15 cellular contexts compared by ENCODE assay signal in genomic region chr6:53628354-53629119, GRCh38. TPM values are rescaled to one million over a fixed set of nuclear protein-coding genes. Genes with fewer than 3 reads are reported as not detected.
DNase-seq lines count a peak whose midpoint lies in the region; ATAC-seq and TF ChIP-seq lines count a peak whose summit lies in the region.
"Had no signal": no experiment of that assay in that cellular context is flagged by ENCODE, and none has a peak within 500 bp of the region (broad histone marks: within the 10 kb centered on the region; RNA-seq: fewer than 3 reads in every experiment).

No MANE protein-coding gene starts in this region.

- H3K4me3 Mint-ChIP-seq in progenitor cell of endocrine pancreas (ENCODE audit: low read depth) = no peak overlapping the region
- H3K4me3 Mint-ChIP-seq: naive thymus-derived CD4-positive, alpha-beta T cell; stimulated activated naive CD8-positive, alpha-beta T cell treated with anti-CD3 and anti-CD28 coated beads, Interleukin-15, Interleukin-2, amounts not matched to agents 100 ng/mL and 50 ng/mL, for 24 hours had no signal

- H3K36me3 Mint-ChIP-seq in progenitor cell of endocrine pancreas (ENCODE audit: insufficient read depth) = no peaks in the 10 kb centered on the region
- H3K36me3 Mint-ChIP-seq: naive thymus-derived CD4-positive, alpha-beta T cell had no signal

- in situ Hi-C loops in GM13977 (cut with MboI; ENCODE audit: low pct_unique_long_range_greater_than_20kb, low sequenced_read_pairs, unreplicated experiment) = no loop called here

- H3K4me3 ChIP-seq in epithelial cell of esophagus (ENCODE audit: low read length) = peak overlapping the region; percentile 20

- peaks cover 11% of the 10 kb centered on the region for H3K4me1 Mint-ChIP-seq in progenitor cell of endocrine pancreas (ENCODE audit: low read depth)

- DNase-seq in AG20443 (ENCODE audit: low spot score) (peak; percentile 44), NCI-H226 (peak; percentile 88), epithelial cell of esophagus (ENCODE audit: low read depth) (peak; percentile 89), progenitor cell of endocrine pancreas (ENCODE audit: low spot score, unreplicated experiment) (no peak), GM13977 (ENCODE audit: low spot score) (no peak)
- no peak for DNase-seq in NK-92 treated with Interleukin-12 subunit alpha and Interleukin-12 subunit beta, amount 100 ng/mL, for 24 hours (lab: John Stamatoyannopoulos, UW)
- DNase-seq in stimulated activated CD4-positive, alpha-beta T cell treated with anti-CD3 and anti-CD28 coated beads, Interleukin-15, amount 100 ng/mL, for 24 hours = no peak
- DNase-seq: effector memory CD4-positive, alpha-beta T cell; naive thymus-derived CD4-positive, alpha-beta T cell; NCI-H1417; stimulated activated CD4-positive, alpha-beta T cell treated with anti-CD3 and anti-CD28 coated beads, Interleukin-2, amount 100 ng/mL, for 24 hours; T1000 had no signal

- TF ChIP-seq CTCF in epithelial cell of esophagus (IDR thresholded peaks at IDR 0.05; ENCODE audit: insufficient read depth, low read depth, low read length, missing control alignments) (no peak), progenitor cell of endocrine pancreas (IDR thresholded peaks at IDR 0.05; ENCODE audit: unreplicated experiment) (no peak), GM13977 (IDR thresholded peaks at IDR 0.05; ENCODE audit: extremely low read depth, insufficient read depth, missing control alignments) (no peak)

- peak overlapping the region; percentile 14 for H3K27ac Mint-ChIP-seq in progenitor cell of endocrine pancreas
- H3K27ac Mint-ChIP-seq: naive thymus-derived CD4-positive, alpha-beta T cell; stimulated activated naive CD8-positive, alpha-beta T cell treated with anti-CD3 and anti-CD28 coated beads, Interleukin-15, Interleukin-2, amounts not matched to agents 100 ng/mL and 50 ng/mL, for 24 hours had no signal

- H3K9me3 Mint-ChIP-seq in progenitor cell of endocrine pancreas (ENCODE audit: low read depth) = no peaks in the 10 kb centered on the region
- H3K9me3 Mint-ChIP-seq: naive thymus-derived CD4-positive, alpha-beta T cell; stimulated activated naive CD8-positive, alpha-beta T cell treated with anti-CD3 and anti-CD28 coated beads, Interleukin-15, Interleukin-2, amounts not matched to agents 100 ng/mL and 50 ng/mL, for 24 hours had no signal

- H3K27me3 Mint-ChIP-seq in progenitor cell of endocrine pancreas = no peaks in the 10 kb centered on the region

- no peak for ATAC-seq in GM18498 (IDR thresholded peaks at IDR 0.05; ENCODE audit: unreplicated experiment)
- ATAC-seq: naive thymus-derived CD4-positive, alpha-beta T cell had no signal

RNA-seq across cellular contexts. Expression of gene KLHL31, which starts 37.0 kb away (rescaled TPM):
- 0.84 and 1.3 TPM in 2 replicates for total RNA-seq in progenitor cell of endocrine pancreas
- total RNA-seq: OCI-LY7 had no signal

Comparison
In these comparisons a context has a peak if more than half of its experiments do, and no peak if none do; other contexts are left out.
1. DNase-seq: peak in AG20443 (single experiment), NCI-H226 (single experiment) and epithelial cell of esophagus (single experiment); none in progenitor cell of endocrine pancreas (single experiment), NK-92 treated with Interleukin-12 subunit alpha and Interleukin-12 subunit beta, amount 100 ng/mL, for 24 hours (single experiment), stimulated activated CD4-positive, alpha-beta T cell treated with anti-CD3 and anti-CD28 coated beads, Interleukin-15, amount 100 ng/mL, for 24 hours (single experiment) and GM13977 (single experiment).